ENCODE assay signal across 1 cellular context in the genomic region with DNA sequence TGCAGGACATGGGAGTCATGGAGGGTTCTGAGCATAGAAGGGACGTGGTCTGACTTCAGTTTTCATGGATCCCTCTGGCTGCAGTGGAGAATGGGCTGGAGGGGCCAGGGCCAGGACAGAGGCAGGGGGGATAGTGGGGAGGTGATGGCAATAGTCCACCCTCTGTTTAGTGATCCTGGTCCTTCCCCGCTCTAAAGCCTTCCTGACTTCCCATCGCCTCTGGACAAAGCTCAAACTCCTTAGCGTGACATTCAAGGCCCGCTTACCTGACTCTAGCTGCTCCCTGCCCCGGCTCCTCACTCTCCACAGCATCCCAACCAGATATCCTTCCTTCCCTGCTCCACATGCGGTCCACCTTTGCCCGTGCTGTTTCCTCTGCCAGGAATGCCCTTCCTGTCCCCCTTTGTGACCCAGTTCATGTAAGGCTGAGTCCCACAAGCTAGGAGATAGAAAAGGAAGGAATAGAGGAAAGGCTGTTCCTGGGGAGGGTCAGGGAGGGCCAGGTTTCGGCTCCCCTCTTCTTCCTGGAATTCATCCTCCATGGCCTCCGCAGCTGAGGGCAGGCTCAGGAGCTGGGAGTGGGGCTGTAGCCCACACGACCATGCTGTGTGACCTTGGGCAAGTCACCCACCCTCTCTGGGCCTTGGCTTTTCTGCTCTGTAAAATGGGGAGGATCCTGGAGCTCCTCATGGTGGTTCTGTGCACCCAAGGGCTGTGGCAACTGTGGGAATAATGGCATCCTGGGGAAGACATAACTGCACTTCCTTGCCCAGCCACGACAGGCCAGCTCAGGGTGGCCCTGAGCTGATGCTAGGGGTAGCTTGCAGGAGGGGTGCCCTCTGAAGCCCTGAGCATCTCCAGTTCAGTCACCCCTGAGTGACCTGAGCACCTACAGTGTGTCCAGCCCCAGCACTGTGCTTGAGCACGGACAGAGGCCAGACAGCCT.
A peak's percentile ranks its signal among the peaks of the same experiment; 100 is the strongest.
TF ChIP-seq lines count a peak whose summit lies in the region.

No MANE protein-coding gene starts in this region.

TF ChIP-seq in H1, 55 proteins besides CTCF, POLR2A, EP300 and RAD21:
- TF ChIP-seq MAFK (IDR thresholded peaks at IDR 0.05; ENCODE audit: low read depth, low read length) (no peak), KDM1A (IDR thresholded peaks at IDR 0.05; ENCODE audit: borderline replicate concordance, low read length) (peak; percentile 44; the same call in 1 of the 2 replicates), TAF7 (optimal IDR thresholded peaks at IDR 0.05; ENCODE audit: borderline replicate concordance, low read depth, low read length) (no peak), PHF8 (conservative IDR thresholded peaks at IDR 0.05; ENCODE audit: low read depth, low read length) (no peak), HDAC6 (IDR thresholded peaks at IDR 0.05; ENCODE audit: low read depth, low read length) (no peak), ASH2L (IDR thresholded peaks at IDR 0.05; ENCODE audit: low read length) (no peak)
- TF ChIP-seq, protein P1, sequence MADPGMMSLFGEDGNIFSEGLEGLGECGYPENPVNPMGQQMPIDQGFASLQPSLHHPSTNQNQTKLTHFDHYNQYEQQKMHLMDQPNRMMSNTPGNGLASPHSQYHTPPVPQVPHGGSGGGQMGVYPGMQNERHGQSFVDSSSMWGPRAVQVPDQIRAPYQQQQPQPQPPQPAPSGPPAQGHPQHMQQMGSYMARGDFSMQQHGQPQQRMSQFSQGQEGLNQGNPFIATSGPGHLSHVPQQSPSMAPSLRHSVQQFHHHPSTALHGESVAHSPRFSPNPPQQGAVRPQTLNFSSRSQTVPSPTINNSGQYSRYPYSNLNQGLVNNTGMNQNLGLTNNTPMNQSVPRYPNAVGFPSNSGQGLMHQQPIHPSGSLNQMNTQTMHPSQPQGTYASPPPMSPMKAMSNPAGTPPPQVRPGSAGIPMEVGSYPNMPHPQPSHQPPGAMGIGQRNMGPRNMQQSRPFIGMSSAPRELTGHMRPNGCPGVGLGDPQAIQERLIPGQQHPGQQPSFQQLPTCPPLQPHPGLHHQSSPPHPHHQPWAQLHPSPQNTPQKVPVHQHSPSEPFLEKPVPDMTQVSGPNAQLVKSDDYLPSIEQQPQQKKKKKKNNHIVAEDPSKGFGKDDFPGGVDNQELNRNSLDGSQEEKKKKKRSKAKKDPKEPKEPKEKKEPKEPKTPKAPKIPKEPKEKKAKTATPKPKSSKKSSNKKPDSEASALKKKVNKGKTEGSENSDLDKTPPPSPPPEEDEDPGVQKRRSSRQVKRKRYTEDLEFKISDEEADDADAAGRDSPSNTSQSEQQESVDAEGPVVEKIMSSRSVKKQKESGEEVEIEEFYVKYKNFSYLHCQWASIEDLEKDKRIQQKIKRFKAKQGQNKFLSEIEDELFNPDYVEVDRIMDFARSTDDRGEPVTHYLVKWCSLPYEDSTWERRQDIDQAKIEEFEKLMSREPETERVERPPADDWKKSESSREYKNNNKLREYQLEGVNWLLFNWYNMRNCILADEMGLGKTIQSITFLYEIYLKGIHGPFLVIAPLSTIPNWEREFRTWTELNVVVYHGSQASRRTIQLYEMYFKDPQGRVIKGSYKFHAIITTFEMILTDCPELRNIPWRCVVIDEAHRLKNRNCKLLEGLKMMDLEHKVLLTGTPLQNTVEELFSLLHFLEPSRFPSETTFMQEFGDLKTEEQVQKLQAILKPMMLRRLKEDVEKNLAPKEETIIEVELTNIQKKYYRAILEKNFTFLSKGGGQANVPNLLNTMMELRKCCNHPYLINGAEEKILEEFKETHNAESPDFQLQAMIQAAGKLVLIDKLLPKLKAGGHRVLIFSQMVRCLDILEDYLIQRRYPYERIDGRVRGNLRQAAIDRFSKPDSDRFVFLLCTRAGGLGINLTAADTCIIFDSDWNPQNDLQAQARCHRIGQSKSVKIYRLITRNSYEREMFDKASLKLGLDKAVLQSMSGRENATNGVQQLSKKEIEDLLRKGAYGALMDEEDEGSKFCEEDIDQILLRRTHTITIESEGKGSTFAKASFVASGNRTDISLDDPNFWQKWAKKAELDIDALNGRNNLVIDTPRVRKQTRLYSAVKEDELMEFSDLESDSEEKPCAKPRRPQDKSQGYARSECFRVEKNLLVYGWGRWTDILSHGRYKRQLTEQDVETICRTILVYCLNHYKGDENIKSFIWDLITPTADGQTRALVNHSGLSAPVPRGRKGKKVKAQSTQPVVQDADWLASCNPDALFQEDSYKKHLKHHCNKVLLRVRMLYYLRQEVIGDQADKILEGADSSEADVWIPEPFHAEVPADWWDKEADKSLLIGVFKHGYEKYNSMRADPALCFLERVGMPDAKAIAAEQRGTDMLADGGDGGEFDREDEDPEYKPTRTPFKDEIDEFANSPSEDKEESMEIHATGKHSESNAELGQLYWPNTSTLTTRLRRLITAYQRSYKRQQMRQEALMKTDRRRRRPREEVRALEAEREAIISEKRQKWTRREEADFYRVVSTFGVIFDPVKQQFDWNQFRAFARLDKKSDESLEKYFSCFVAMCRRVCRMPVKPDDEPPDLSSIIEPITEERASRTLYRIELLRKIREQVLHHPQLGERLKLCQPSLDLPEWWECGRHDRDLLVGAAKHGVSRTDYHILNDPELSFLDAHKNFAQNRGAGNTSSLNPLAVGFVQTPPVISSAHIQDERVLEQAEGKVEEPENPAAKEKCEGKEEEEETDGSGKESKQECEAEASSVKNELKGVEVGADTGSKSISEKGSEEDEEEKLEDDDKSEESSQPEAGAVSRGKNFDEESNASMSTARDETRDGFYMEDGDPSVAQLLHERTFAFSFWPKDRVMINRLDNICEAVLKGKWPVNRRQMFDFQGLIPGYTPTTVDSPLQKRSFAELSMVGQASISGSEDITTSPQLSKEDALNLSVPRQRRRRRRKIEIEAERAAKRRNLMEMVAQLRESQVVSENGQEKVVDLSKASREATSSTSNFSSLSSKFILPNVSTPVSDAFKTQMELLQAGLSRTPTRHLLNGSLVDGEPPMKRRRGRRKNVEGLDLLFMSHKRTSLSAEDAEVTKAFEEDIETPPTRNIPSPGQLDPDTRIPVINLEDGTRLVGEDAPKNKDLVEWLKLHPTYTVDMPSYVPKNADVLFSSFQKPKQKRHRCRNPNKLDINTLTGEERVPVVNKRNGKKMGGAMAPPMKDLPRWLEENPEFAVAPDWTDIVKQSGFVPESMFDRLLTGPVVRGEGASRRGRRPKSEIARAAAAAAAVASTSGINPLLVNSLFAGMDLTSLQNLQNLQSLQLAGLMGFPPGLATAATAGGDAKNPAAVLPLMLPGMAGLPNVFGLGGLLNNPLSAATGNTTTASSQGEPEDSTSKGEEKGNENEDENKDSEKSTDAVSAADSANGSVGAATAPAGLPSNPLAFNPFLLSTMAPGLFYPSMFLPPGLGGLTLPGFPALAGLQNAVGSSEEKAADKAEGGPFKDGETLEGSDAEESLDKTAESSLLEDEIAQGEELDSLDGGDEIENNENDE (IDR thresholded peaks at IDR 0.05; ENCODE audit: insufficient replicate concordance, low read length): no peak
